Comparison of ENCODE assay signal across 15 cellular contexts in genomic region chr10:47256753-47257336, GRCh38. TPM values are rescaled to one million over a fixed set of nuclear protein-coding genes. Genes with fewer than 3 reads are reported as not detected.
DNase-seq lines count a peak whose midpoint lies in the region; ATAC-seq and TF ChIP-seq lines count a peak whose summit lies in the region.
"Had no signal": no experiment of that assay in that cellular context is flagged by ENCODE, and none has a peak within 500 bp of the region (broad histone marks: within the 10 kb centered on the region; RNA-seq: fewer than 3 reads in every experiment).

No MANE protein-coding gene starts in this region.

- no peaks in the 10 kb centered on the region for H3K27me3 Mint-ChIP-seq in CD8-positive, alpha-beta T cell (ENCODE audit: low read depth)
- no peaks in the 10 kb centered on the region for H3K27me3 Mint-ChIP-seq in activated CD8-positive, alpha-beta T cell treated with anti-CD3 and anti-CD28 coated beads for 36 hours

- CTCF ChIA-PET in CD8-positive, alpha-beta T cell (lab: Charles Lee), result interaction anchor here (0.6 kb wide), 1 partner anchor 23 kb away, joined by 3 read pairs; no protein-coding TSS in a partner anchor
- CTCF ChIA-PET in activated CD8-positive, alpha-beta T cell treated with anti-CD3 and anti-CD28 coated beads for 36 hours (lab: Charles Lee), result interaction anchor here (1.2 kb wide), 1 partner anchor 209 kb away, joined by 4 read pairs; no protein-coding TSS in a partner anchor

- peaks cover 63 to 86% (median 84%) of the 10 kb centered on the region in 10 experiments for H3K4me1 ChIP-seq in BLaER1 treated with 17β-estradiol and CSF1 and Interleukin-3, amounts not matched to agents 10 nM and 100 nM
- H3K4me1 ChIP-seq in CD8-positive, alpha-beta T cell (ENCODE audit: insufficient read depth, low read length), result peaks cover 70% of the 10 kb centered on the region
- H3K4me1 ChIP-seq: HAP-1 had no signal

- intact Hi-C loops in CD8-positive, alpha-beta T cell (cut with DNase I, micrococcal nuclease), result loop anchor here (1.0 to 5.0 kb wide), 4 partner anchors 8 to 90 kb away; partner anchors contain the start of gene GDF10 (in 1 of the 2)
- intact Hi-C loops in activated CD8-positive, alpha-beta T cell treated with anti-CD3 and anti-CD28 coated beads for 36 hours (cut with micrococcal nuclease), result loop anchor here (5.0 kb wide), 1 partner anchor 50 kb away; no protein-coding TSS in a partner anchor

- TF ChIP-seq CTCF in CD8-positive, alpha-beta T cell (IDR thresholded peaks at IDR 0.05), result no peak
- no peak for TF ChIP-seq CTCF in activated CD8-positive, alpha-beta T cell treated with anti-CD3 and anti-CD28 coated beads for 36 hours (IDR thresholded peaks at IDR 0.05)
- no peak for TF ChIP-seq CTCF in coronary artery (IDR thresholded peaks at IDR 0.05)

- peaks cover 0 to 7% (median 0%) of the 10 kb centered on the region in 11 experiments; a peak in 2 of 22 replicates for H4K20me1 ChIP-seq in BLaER1 treated with 17β-estradiol and CSF1 and Interleukin-3, amounts not matched to agents 10 nM and 100 nM

- peak overlapping the region; percentile 67 to 91 (median 75) for H3K4me2 ChIP-seq in BLaER1 treated with 17β-estradiol and CSF1 and Interleukin-3, amounts not matched to agents 10 nM and 100 nM

- peaks cover 0 to 19% (median 12%) of the 10 kb centered on the region in 11 experiments; a peak in 16 of 22 replicates for H3K9me3 ChIP-seq in BLaER1 treated with 17β-estradiol and CSF1 and Interleukin-3, amounts not matched to agents 10 nM and 100 nM (replicated peaks in 1 of 11)
- no peaks in the 10 kb centered on the region for H3K9me3 ChIP-seq in CD8-positive, alpha-beta T cell (ENCODE audit: low read length)
- H3K9me3 ChIP-seq: HAP-1 had no signal

- POLR2A ChIA-PET in CD8-positive, alpha-beta T cell (lab: Charles Lee), result interaction anchor here (1.0 kb wide), 1 partner anchor 32 kb away, joined by 3 read pairs; no protein-coding TSS in a partner anchor
- POLR2A ChIA-PET in activated CD8-positive, alpha-beta T cell treated with anti-CD3 and anti-CD28 coated beads for 36 hours (lab: Charles Lee), result no interaction called here

- peak overlapping the region in 4 of 10 experiments; percentile 28 to 42 (median 32); a peak in 5 of 20 replicates for H3K4me3 ChIP-seq in BLaER1 treated with 17β-estradiol and CSF1 and Interleukin-3, amounts not matched to agents 10 nM and 100 nM
- peak overlapping the region; percentile 24 for H3K4me3 ChIP-seq in CD8-positive, alpha-beta T cell (ENCODE audit: low read depth, low read length)
- H3K4me3 ChIP-seq in coronary artery, result no peak overlapping the region
- H3K4me3 ChIP-seq: HAP-1 had no signal

- 0 out of 22 replicates have a peak, but pooled peaks cover 0 to 3% (median 0%) of the 10 kb centered on the region in 11 experiments for H3K36me3 ChIP-seq in BLaER1 treated with 17β-estradiol and CSF1 and Interleukin-3, amounts not matched to agents 10 nM and 100 nM
- no peaks in the 10 kb centered on the region for H3K36me3 ChIP-seq in CD8-positive, alpha-beta T cell (ENCODE audit: insufficient read depth, low read length)
- H3K36me3 ChIP-seq: HAP-1 had no signal

- H3K27me3 ChIP-seq in BLaER1 treated with 17β-estradiol and CSF1 and Interleukin-3, amounts not matched to agents 10 nM and 100 nM, result peaks cover 0 to 82% (median 0%) of the 10 kb centered on the region in 11 experiments; a peak in 6 of 22 replicates
- no peaks in the 10 kb centered on the region for H3K27me3 ChIP-seq in CD8-positive, alpha-beta T cell (ENCODE audit: insufficient read depth, low read length)

- peak overlapping the region in 9 of 11 experiments; percentile 68 to 94 (median 90); a peak in 18 of 22 replicates for H3K27ac ChIP-seq in BLaER1 treated with 17β-estradiol and CSF1 and Interleukin-3, amounts not matched to agents 10 nM and 100 nM
- peak overlapping the region; percentile 9 for H3K27ac ChIP-seq in CD8-positive, alpha-beta T cell (ENCODE audit: low read depth, low read length)
- H3K27ac ChIP-seq in coronary artery, result no peak overlapping the region
- H3K27ac ChIP-seq: epithelial cell of prostate had no signal

- H3K9ac ChIP-seq in BLaER1 treated with 17β-estradiol and CSF1 and Interleukin-3, amounts not matched to agents 10 nM and 100 nM, result peak overlapping the region in 8 of 11 experiments; percentile 61 to 77 (median 72); a peak in 13 of 22 replicates

- no peaks in the 10 kb centered on the region for H3K36me3 Mint-ChIP-seq in CD8-positive, alpha-beta T cell
- H3K36me3 Mint-ChIP-seq in activated CD8-positive, alpha-beta T cell treated with anti-CD3 and anti-CD28 coated beads for 36 hours (ENCODE audit: low read depth), result peaks cover 21% of the 10 kb centered on the region

- H3K27ac Mint-ChIP-seq in CD8-positive, alpha-beta T cell, result peak overlapping the region; percentile 84
- H3K27ac Mint-ChIP-seq in activated CD8-positive, alpha-beta T cell treated with anti-CD3 and anti-CD28 coated beads for 36 hours, result peak overlapping the region; percentile 88

- ATAC-seq in CD8-positive, alpha-beta T cell, result no peak
- ATAC-seq in activated CD8-positive, alpha-beta T cell treated with anti-CD3 and anti-CD28 coated beads for 36 hours, result peak; percentile 20
- no peak for ATAC-seq in HG02840 (IDR thresholded peaks at IDR 0.05; ENCODE audit: low FRiP score, unreplicated experiment)

- H3K4me1 Mint-ChIP-seq in CD8-positive, alpha-beta T cell (ENCODE audit: low read depth), result peaks cover 77% of the 10 kb centered on the region
- H3K4me1 Mint-ChIP-seq in activated CD8-positive, alpha-beta T cell treated with anti-CD3 and anti-CD28 coated beads for 36 hours (ENCODE audit: low read depth), result peaks cover 74% of the 10 kb centered on the region

- no peak overlapping the region for H3K4me3 Mint-ChIP-seq in CD8-positive, alpha-beta T cell
- no peak overlapping the region for H3K4me3 Mint-ChIP-seq in activated CD8-positive, alpha-beta T cell treated with anti-CD3 and anti-CD28 coated beads for 36 hours

- no peaks in the 10 kb centered on the region for H3K9me3 Mint-ChIP-seq in CD8-positive, alpha-beta T cell
- H3K9me3 Mint-ChIP-seq in activated CD8-positive, alpha-beta T cell treated with anti-CD3 and anti-CD28 coated beads for 36 hours, result peaks cover 5% of the 10 kb centered on the region

- peak in 1 of 7 experiments; percentile 8 for DNase-seq in CD8-positive, alpha-beta T cell
- peak; percentile 55 for DNase-seq in activated CD8-positive, alpha-beta T cell treated with anti-CD3 and anti-CD28 coated beads for 36 hours
- DNase-seq in islet precursor cell, result peak; percentile 50
- no peak for DNase-seq in activated effector memory CD4-positive, alpha-beta T cell treated with anti-CD3 and anti-CD28 coated beads, Interleukin-2, amount 50 U/mL, for 16 hours
- DNase-seq in coronary artery (ENCODE audit: low spot score), result no peak
- DNase-seq: activated CD4-positive, CD25-positive, alpha-beta regulatory T cell; cerebellar nuclear complex; stimulated activated naive CD4-positive, alpha-beta T cell treated with Interleukin-2 at 50 U/mL for 16 hours had no signal

RNA-seq across cellular contexts. Expression of gene GDF10, which starts 43.2 kb away (rescaled TPM):
- total RNA-seq in CD8-positive, alpha-beta T cell, result under 1 TPM in 1 of 2 experiments, not detected in 1; 0.22 TPM
- total RNA-seq in activated CD8-positive, alpha-beta T cell treated with anti-CD3 and anti-CD28 coated beads for 36 hours, result 1 to 10 TPM; 1.4 to 1.5 TPM
- total RNA-seq: kidney epithelial cell, M059J, SK-MEL-5 had no signal

Comparison
In these comparisons a context has a peak if more than half of its experiments do, and no peak if none do; other contexts are left out.
1. H3K27ac ChIP-seq: peak in BLaER1 treated with 17β-estradiol and CSF1 and Interleukin-3, amounts not matched to agents 10 nM and 100 nM (9 of 11) and CD8-positive, alpha-beta T cell (single experiment); none in coronary artery (0 of 2).
2. DNase-seq: peak in activated CD8-positive, alpha-beta T cell treated with anti-CD3 and anti-CD28 coated beads for 36 hours (single experiment) and islet precursor cell (single experiment); none in activated effector memory CD4-positive, alpha-beta T cell treated with anti-CD3 and anti-CD28 coated beads, Interleukin-2, amount 50 U/mL, for 16 hours (single experiment) and coronary artery (single experiment).